Comparison of ENCODE assay signal across 8 cellular contexts in the genomic region with DNA sequence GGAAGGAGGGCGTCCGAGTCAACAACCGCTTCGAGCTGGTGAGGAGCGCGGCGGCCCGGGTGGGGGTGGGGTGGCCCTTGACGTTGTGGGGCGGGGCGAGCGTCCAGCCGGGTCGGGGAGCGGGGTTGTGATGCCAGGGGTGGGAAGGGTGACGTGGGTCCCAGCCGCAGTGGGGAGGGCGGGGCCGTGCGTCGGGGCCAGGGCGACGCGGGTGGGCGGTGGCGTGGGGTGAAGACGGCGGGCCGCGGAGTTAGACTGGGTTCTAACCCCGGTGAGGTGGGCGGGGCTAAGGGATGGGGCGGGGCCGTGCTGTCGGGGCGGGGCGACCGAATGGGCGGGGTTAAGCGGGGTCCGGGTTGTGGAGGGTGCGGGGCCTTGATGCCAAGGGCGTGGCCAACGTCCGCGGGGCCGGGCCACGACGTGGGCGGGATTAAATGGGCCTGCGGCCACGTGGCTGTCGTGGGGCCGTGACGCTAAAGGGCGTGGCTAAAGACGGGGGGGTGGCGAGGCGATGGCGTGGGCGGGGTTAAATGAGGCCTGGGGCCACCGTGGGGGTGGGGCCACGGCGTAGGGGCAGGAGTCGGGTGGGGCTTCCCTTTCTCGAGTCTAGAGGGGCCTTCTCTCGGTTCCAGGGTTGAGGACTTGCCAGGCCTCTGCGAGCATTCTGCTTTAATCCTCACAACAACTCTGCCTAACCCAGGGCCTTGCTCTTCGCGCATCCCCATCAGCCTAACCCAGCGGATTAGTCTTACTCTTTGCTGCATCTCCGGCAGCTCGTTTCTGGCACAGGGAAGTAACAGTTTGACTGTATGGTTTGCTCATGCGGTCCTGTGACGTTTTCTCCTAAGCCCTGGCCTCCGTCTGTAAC. TPM values are rescaled to one million over a fixed set of nuclear protein-coding genes. Genes with fewer than 3 reads are reported as not detected.
DNase-seq lines count a peak whose midpoint lies in the region; ATAC-seq and TF ChIP-seq lines count a peak whose summit lies in the region.

No MANE protein-coding gene starts in this region.

- peak overlapping the region; percentile 98 to 100 for H3K27ac ChIP-seq in coronary artery

- peak; percentile 70 for ATAC-seq in HG03442 (IDR thresholded peaks at IDR 0.05; ENCODE audit: unreplicated experiment)
- peak; percentile 83 for ATAC-seq in left colon

- CTCF ChIA-PET in activated CD4-positive, alpha-beta T cell treated with anti-CD3 and anti-CD28 coated beads, Interleukin-2, amount 10 ng/mL, durations not matched to agents 7 days and 5 days (lab: Charles Lee) = interaction anchor here (0.6 to 1.9 kb wide), 7 partner anchors 8 to 175 kb away, joined by 3 to 10 read pairs (median 4); a partner anchor contains a TSS

- TF ChIP-seq CTCF in AG09319 (IDR thresholded peaks at IDR 0.05; ENCODE audit: low read depth, low read length) (no peak), coronary artery (IDR thresholded peaks at IDR 0.05) (no peak)

- H3K36me3 Mint-ChIP-seq in activated CD4-positive, alpha-beta T cell treated with anti-CD3 and anti-CD28 coated beads, Interleukin-2, amount 10 ng/mL, durations not matched to agents 7 days and 5 days (ENCODE audit: low read depth) = peaks cover 33% of the 10 kb centered on the region

- peaks cover 7% of the 10 kb centered on the region for H3K9me3 Mint-ChIP-seq in activated CD4-positive, alpha-beta T cell treated with anti-CD3 and anti-CD28 coated beads, Interleukin-2, amount 10 ng/mL, durations not matched to agents 7 days and 5 days

- POLR2A ChIA-PET in activated CD4-positive, alpha-beta T cell treated with anti-CD3 and anti-CD28 coated beads, Interleukin-2, amount 10 ng/mL, durations not matched to agents 7 days and 5 days (lab: Charles Lee) = interaction anchor here (0.7 to 1.0 kb wide), 2 partner anchors 10 to 36 kb away, joined by 3 read pairs; no protein-coding TSS in a partner anchor

- peak overlapping the region; percentile 98 for H3K27ac Mint-ChIP-seq in activated CD4-positive, alpha-beta T cell treated with anti-CD3 and anti-CD28 coated beads, Interleukin-2, amount 10 ng/mL, durations not matched to agents 7 days and 5 days

- peak overlapping the region; percentile 90 for H3K4me3 Mint-ChIP-seq in activated CD4-positive, alpha-beta T cell treated with anti-CD3 and anti-CD28 coated beads, Interleukin-2, amount 10 ng/mL, durations not matched to agents 7 days and 5 days

- H3K27me3 Mint-ChIP-seq in activated CD4-positive, alpha-beta T cell treated with anti-CD3 and anti-CD28 coated beads, Interleukin-2, amount 10 ng/mL, durations not matched to agents 7 days and 5 days = no peaks in the 10 kb centered on the region

- intact Hi-C loops in left colon (cut with DNase I, micrococcal nuclease) = no loop called here

- H3K4me3 ChIP-seq in coronary artery = peak overlapping the region; percentile 95

- DNase-seq in AG09319 (ENCODE audit: extremely low read depth, low read depth) (peak; percentile 94), GM19240 (ENCODE audit: insufficient read length, low spot score) (peak; percentile 75), NCI-H526 treated with DMSO at 0.1 percent for 48 hours (lab: John Stamatoyannopoulos, UW) (peak; percentile 48), coronary artery (ENCODE audit: low spot score) (peak; percentile 99), left colon (peak; percentile 94 to 97)
- peak; percentile 92 for DNase-seq in activated CD4-positive, alpha-beta T cell treated with anti-CD3 and anti-CD28 coated beads, Interleukin-2, amount 10 ng/mL, durations not matched to agents 7 days and 5 days
- DNase-seq in stimulated activated CD4-positive, alpha-beta T cell treated with anti-CD3 and anti-CD28 coated beads, Interleukin-1b, Interleukin-23, amount 100 ng/mL, for 1 hour (ENCODE audit: low read depth in 2 of 2) = peak; percentile 92 to 93

- H3K4me1 Mint-ChIP-seq in activated CD4-positive, alpha-beta T cell treated with anti-CD3 and anti-CD28 coated beads, Interleukin-2, amount 10 ng/mL, durations not matched to agents 7 days and 5 days = peaks cover 17% of the 10 kb centered on the region

RNA-seq across cellular contexts. Expression of a gene that starts 0.7 kb away (rescaled TPM):
- 100 to 1,000 TPM; 148 to 168 TPM for total RNA-seq in activated CD4-positive, alpha-beta T cell treated with anti-CD3 and anti-CD28 coated beads, Interleukin-2, amount 10 ng/mL, durations not matched to agents 7 days and 5 days
- 100 to 1,000 TPM; 152 to 210 TPM for total RNA-seq in left colon

RNA-seq across cellular contexts. Expression of a gene that starts 44.6 kb away (rescaled TPM):
- 1 to 10 TPM; 5.0 to 6.6 TPM for total RNA-seq in activated CD4-positive, alpha-beta T cell treated with anti-CD3 and anti-CD28 coated beads, Interleukin-2, amount 10 ng/mL, durations not matched to agents 7 days and 5 days
- 1 to 10 TPM; 2.1 to 4.3 TPM for total RNA-seq in left colon

RNA-seq across cellular contexts. Expression of a gene that starts 45.8 kb away (rescaled TPM):
- total RNA-seq in activated CD4-positive, alpha-beta T cell treated with anti-CD3 and anti-CD28 coated beads, Interleukin-2, amount 10 ng/mL, durations not matched to agents 7 days and 5 days = 1 to 10 TPM; 1.1 to 1.8 TPM
- total RNA-seq in left colon = 10 to 100 TPM; 70.2 to 97.7 TPM

RNA-seq across cellular contexts. Expression of a gene that starts 49.1 kb away (rescaled TPM):
- 1 to 10 TPM; 1.1 to 1.6 TPM for total RNA-seq in activated CD4-positive, alpha-beta T cell treated with anti-CD3 and anti-CD28 coated beads, Interleukin-2, amount 10 ng/mL, durations not matched to agents 7 days and 5 days
- total RNA-seq in left colon = 1 to 10 TPM; 3.3 to 4.2 TPM

RNA-seq across cellular contexts. Expression of a gene that starts 57.6 kb away (rescaled TPM):
- 100 to 1,000 TPM in 1 of 2 experiments, 10 to 100 TPM in 1; 97.1 to 111 TPM for total RNA-seq in activated CD4-positive, alpha-beta T cell treated with anti-CD3 and anti-CD28 coated beads, Interleukin-2, amount 10 ng/mL, durations not matched to agents 7 days and 5 days
- total RNA-seq in left colon = 10 to 100 TPM; 11.1 to 26.6 TPM

Comparison
In these comparisons a context has a peak if more than half of its experiments do, and no peak if none do; other contexts are left out.
1. Peak in every context shown above with its lines: DNase-seq, ATAC-seq, H3K4me3 ChIP-seq and H3K27ac ChIP-seq.
2. DNase-seq: peak in every context shown above with its lines; median percentile 99 in coronary artery; 96 in left colon; 94 in AG09319; 92 in stimulated activated CD4-positive, alpha-beta T cell treated with anti-CD3 and anti-CD28 coated beads, Interleukin-1b, Interleukin-23, amount 100 ng/mL, for 1 hour; 92 in activated CD4-positive, alpha-beta T cell treated with anti-CD3 and anti-CD28 coated beads, Interleukin-2, amount 10 ng/mL, durations not matched to agents 7 days and 5 days; 75 in GM19240; 48 in NCI-H526 treated with DMSO at 0.1 percent for 48 hours.
3. RNA of a gene that starts 45.8 kb away (total RNA-seq): 70.2 to 97.7 TPM in left colon; 1.1 to 1.8 TPM in activated CD4-positive, alpha-beta T cell treated with anti-CD3 and anti-CD28 coated beads, Interleukin-2, amount 10 ng/mL, durations not matched to agents 7 days and 5 days; every median in the first group is over 10 times any median in the second.